In the genomic region with DNA sequence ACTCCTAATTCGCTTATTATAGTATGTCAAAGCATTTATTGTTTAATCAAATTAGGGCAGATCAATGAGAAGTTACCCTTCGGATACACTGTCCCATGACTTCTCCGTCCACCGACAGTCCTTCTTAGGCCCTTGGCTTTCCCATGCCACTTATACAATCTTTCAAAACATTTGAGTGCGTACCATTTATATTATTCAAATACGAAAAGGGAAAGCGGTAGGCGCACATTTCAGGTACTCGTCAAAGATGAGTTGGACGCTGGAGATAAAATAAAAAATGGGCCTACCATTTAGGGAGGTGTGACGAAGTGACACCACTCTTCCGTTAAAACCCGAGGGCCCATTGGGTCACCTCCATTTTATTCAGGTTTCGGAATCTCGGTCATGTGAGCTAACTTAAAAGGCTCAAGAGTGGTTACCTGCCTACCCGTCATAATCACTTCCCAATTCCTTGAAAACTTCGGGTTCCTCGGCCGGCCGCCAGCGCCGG, we compare ENCODE assay signal across 1 cellular context.
TF ChIP-seq lines count a peak whose summit lies in the region.

No MANE protein-coding gene starts in this region.

TF ChIP-seq in HepG2, 621 proteins besides CTCF, POLR2A, EP300 and RAD21 (continued from another document):
- TF ChIP-seq REST (IDR thresholded peaks at IDR 0.05; ENCODE audit: borderline replicate concordance in 1 of 2, low read depth in 1 of 2, low read length in 2 of 2) (no peak), FOXK1 (CRISPR knock-in tag; IDR thresholded peaks at IDR 0.05; ENCODE audit: borderline replicate concordance, low read depth) (peak; percentile 25; the same call in 1 of the 2 replicates), MYC (CRISPR knock-in tag; IDR thresholded peaks at IDR 0.05; ENCODE audit: borderline replicate concordance) (no peak), TOPORS (CRISPR knock-in tag; IDR thresholded peaks at IDR 0.05) (no peak), FOXA3 (CRISPR knock-in tag; IDR thresholded peaks at IDR 0.05) (no peak), ZNF280D (CRISPR knock-in tag; IDR thresholded peaks at IDR 0.05) (0 out of 2 replicates have a peak, but pooled peaks have one; percentile 11), LBX2 (CRISPR knock-in tag; IDR thresholded peaks at IDR 0.05; ENCODE audit: borderline replicate concordance) (no peak), ZFY (CRISPR knock-in tag; IDR thresholded peaks at IDR 0.05) (peak; percentile 81; the same call in 1 of the 2 replicates), REPIN1 (CRISPR knock-in tag; IDR thresholded peaks at IDR 0.05; ENCODE audit: borderline replicate concordance, low read depth) (no peak), PCBP2 (optimal IDR thresholded peaks at IDR 0.05; ENCODE audit: low read depth, low read length, poor library complexity, severe bottlenecking) (no peak), ZBTB21 (CRISPR knock-in tag; IDR thresholded peaks at IDR 0.05) (peak; percentile 50; the same call in 1 of the 2 replicates), ZNF749 (CRISPR knock-in tag; IDR thresholded peaks at IDR 0.05; ENCODE audit: borderline replicate concordance) (0 out of 2 replicates have a peak, but pooled peaks have one; percentile 38), TBX3 (IDR thresholded peaks at IDR 0.05; ENCODE audit: borderline replicate concordance) (no peak)
- TF ChIP-seq, protein P1, sequence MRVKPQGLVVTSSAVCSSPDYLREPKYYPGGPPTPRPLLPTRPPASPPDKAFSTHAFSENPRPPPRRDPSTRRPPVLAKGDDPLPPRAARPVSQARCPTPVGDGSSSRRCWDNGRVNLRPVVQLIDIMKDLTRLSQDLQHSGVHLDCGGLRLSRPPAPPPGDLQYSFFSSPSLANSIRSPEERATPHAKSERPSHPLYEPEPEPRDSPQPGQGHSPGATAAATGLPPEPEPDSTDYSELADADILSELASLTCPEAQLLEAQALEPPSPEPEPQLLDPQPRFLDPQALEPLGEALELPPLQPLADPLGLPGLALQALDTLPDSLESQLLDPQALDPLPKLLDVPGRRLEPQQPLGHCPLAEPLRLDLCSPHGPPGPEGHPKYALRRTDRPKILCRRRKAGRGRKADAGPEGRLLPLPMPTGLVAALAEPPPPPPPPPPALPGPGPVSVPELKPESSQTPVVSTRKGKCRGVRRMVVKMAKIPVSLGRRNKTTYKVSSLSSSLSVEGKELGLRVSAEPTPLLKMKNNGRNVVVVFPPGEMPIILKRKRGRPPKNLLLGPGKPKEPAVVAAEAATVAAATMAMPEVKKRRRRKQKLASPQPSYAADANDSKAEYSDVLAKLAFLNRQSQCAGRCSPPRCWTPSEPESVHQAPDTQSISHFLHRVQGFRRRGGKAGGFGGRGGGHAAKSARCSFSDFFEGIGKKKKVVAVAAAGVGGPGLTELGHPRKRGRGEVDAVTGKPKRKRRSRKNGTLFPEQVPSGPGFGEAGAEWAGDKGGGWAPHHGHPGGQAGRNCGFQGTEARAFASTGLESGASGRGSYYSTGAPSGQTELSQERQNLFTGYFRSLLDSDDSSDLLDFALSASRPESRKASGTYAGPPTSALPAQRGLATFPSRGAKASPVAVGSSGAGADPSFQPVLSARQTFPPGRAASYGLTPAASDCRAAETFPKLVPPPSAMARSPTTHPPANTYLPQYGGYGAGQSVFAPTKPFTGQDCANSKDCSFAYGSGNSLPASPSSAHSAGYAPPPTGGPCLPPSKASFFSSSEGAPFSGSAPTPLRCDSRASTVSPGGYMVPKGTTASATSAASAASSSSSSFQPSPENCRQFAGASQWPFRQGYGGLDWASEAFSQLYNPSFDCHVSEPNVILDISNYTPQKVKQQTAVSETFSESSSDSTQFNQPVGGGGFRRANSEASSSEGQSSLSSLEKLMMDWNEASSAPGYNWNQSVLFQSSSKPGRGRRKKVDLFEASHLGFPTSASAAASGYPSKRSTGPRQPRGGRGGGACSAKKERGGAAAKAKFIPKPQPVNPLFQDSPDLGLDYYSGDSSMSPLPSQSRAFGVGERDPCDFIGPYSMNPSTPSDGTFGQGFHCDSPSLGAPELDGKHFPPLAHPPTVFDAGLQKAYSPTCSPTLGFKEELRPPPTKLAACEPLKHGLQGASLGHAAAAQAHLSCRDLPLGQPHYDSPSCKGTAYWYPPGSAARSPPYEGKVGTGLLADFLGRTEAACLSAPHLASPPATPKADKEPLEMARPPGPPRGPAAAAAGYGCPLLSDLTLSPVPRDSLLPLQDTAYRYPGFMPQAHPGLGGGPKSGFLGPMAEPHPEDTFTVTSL (CRISPR knock-in tag; IDR thresholded peaks at IDR 0.05; ENCODE audit: borderline replicate concordance): 0 out of 2 replicates have a peak, but pooled peaks have one; percentile 0
